ENCODE assay signal across 17 cellular contexts in the genomic region with DNA sequence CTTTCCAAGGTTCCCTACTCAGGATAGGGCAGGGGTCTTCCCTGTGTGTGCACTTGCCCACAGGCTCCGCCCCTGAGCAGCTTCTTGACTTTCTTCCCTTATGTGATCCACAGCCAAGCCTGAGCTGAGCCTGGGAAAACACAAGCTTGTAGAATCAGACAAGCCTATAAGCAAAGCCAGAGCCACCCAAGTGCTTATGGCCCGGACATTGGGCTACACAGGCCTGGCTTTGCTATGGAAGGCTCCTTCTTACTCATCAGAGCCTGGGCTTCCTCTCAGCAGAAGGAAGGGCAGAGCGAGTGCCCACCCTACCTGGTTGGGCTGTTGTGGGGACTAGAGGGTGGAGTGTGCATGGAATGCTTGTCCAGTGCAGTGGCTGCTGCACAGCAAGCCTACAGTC. TPM values are rescaled to one million over a fixed set of nuclear protein-coding genes. Genes with fewer than 3 reads are reported as not detected.
DNase-seq lines count a peak whose midpoint lies in the region; ATAC-seq and TF ChIP-seq lines count a peak whose summit lies in the region.
"Had no signal": no experiment of that assay in that cellular context is flagged by ENCODE, and none has a peak within 500 bp of the region (broad histone marks: within the 10 kb centered on the region; RNA-seq: fewer than 3 reads in every experiment).

No MANE protein-coding gene starts in this region.

- H3K4me1 Mint-ChIP-seq in activated naive CD8-positive, alpha-beta T cell treated with anti-CD3 and anti-CD28 coated beads, Interleukin-2, amount 10 ng/mL, durations not matched to agents 7 days and 5 days, result peaks cover 24% of the 10 kb centered on the region
- H3K4me1 Mint-ChIP-seq in activated naive CD8-positive, alpha-beta T cell treated with anti-CD3 and anti-CD28 coated beads for 36 hours, result peaks cover 25% of the 10 kb centered on the region
- H3K4me1 Mint-ChIP-seq in T-helper 17 cell, result peaks cover 17% of the 10 kb centered on the region
- peaks cover 47% of the 10 kb centered on the region for H3K4me1 Mint-ChIP-seq in stimulated activated naive CD8-positive, alpha-beta T cell treated with anti-CD3 and anti-CD28 coated beads, Interleukin-15, amount 100 ng/mL, for 72 hours

- no peaks in the 10 kb centered on the region for H3K27me3 ChIP-seq in lower lobe of right lung (ENCODE audit: low read depth)
- H3K27me3 ChIP-seq: BLaER1 treated with 17β-estradiol and CSF1 and Interleukin-3, amounts not matched to agents 10 nM and 100 nM; testis had no signal

- no peak for ATAC-seq in activated naive CD8-positive, alpha-beta T cell treated with anti-CD3 and anti-CD28 coated beads, Interleukin-2, amount 10 ng/mL, durations not matched to agents 7 days and 5 days (ENCODE audit: low read depth)
- ATAC-seq in T-helper 17 cell, result no peak
- ATAC-seq in lower lobe of right lung, result no peak
- ATAC-seq in stimulated activated naive CD8-positive, alpha-beta T cell treated with anti-CD3 and anti-CD28 coated beads, Interleukin-15, amount 100 ng/mL, for 72 hours, result no peak
- no peak for ATAC-seq in HG03175 (IDR thresholded peaks at IDR 0.05; ENCODE audit: unreplicated experiment)

- H3K4me1 ChIP-seq in lower lobe of right lung, result peaks cover 37% of the 10 kb centered on the region

- H3K9me3 ChIP-seq in T-helper 17 cell (ENCODE audit: control insufficient read depth, low read length, poor library complexity, severe bottlenecking) (no peaks in the 10 kb centered on the region), lower lobe of right lung (no peaks in the 10 kb centered on the region)
- H3K9me3 ChIP-seq: prostate gland, testis had no signal

- no peak overlapping the region for H3K27ac Mint-ChIP-seq in activated naive CD8-positive, alpha-beta T cell treated with anti-CD3 and anti-CD28 coated beads, Interleukin-2, amount 10 ng/mL, durations not matched to agents 7 days and 5 days
- H3K27ac Mint-ChIP-seq in activated naive CD8-positive, alpha-beta T cell treated with anti-CD3 and anti-CD28 coated beads for 36 hours, result no peak overlapping the region
- H3K27ac Mint-ChIP-seq in T-helper 17 cell, result peak overlapping the region; percentile 54
- peak overlapping the region in 1 of 2 donors; percentile 65 for H3K27ac Mint-ChIP-seq in stimulated activated naive CD8-positive, alpha-beta T cell treated with anti-CD3 and anti-CD28 coated beads, Interleukin-15, amount 100 ng/mL, for 72 hours

- no peak overlapping the region for H3K4me3 ChIP-seq in lower lobe of right lung
- H3K4me3 ChIP-seq: BLaER1 treated with 17β-estradiol and CSF1 and Interleukin-3, amounts not matched to agents 10 nM and 100 nM; prostate gland had no signal

- no peak for TF ChIP-seq CTCF in lower lobe of right lung (IDR thresholded peaks at IDR 0.05)

- no peak overlapping the region for H3K27ac ChIP-seq in lower lobe of right lung

- no peaks in the 10 kb centered on the region for H3K27me3 Mint-ChIP-seq in activated naive CD8-positive, alpha-beta T cell treated with anti-CD3 and anti-CD28 coated beads, Interleukin-2, amount 10 ng/mL, durations not matched to agents 7 days and 5 days
- no peaks in the 10 kb centered on the region for H3K27me3 Mint-ChIP-seq in activated naive CD8-positive, alpha-beta T cell treated with anti-CD3 and anti-CD28 coated beads for 36 hours
- no peaks in the 10 kb centered on the region for H3K27me3 Mint-ChIP-seq in T-helper 17 cell
- H3K27me3 Mint-ChIP-seq in stimulated activated naive CD8-positive, alpha-beta T cell treated with anti-CD3 and anti-CD28 coated beads, Interleukin-15, amount 100 ng/mL, for 72 hours, result no peaks in the 10 kb centered on the region

- no peak for DNase-seq in activated naive CD8-positive, alpha-beta T cell treated with anti-CD3 and anti-CD28 coated beads, Interleukin-2, amount 10 ng/mL, durations not matched to agents 7 days and 5 days
- DNase-seq in activated naive CD8-positive, alpha-beta T cell treated with anti-CD3 and anti-CD28 coated beads for 36 hours, result no peak
- DNase-seq in T-helper 17 cell, result no peak
- DNase-seq in lower lobe of right lung, result peak; percentile 44
- no peak for DNase-seq in stimulated activated naive CD8-positive, alpha-beta T cell treated with anti-CD3 and anti-CD28 coated beads, Interleukin-15, amount 100 ng/mL, for 72 hours
- no peak for DNase-seq in middle frontal gyrus (ENCODE audit: extremely low spot score, low spot score)
- DNase-seq in NCI-H2171 treated with DMSO at 0.1 percent for 48 hours (lab: John Stamatoyannopoulos, UW), result no peak
- DNase-seq: activated CD4-positive, alpha-beta T cell treated with anti-CD3 and anti-CD28 coated beads, Interleukin-2, amount 50 U/mL, for 4 hours; caudate nucleus; foreskin melanocyte; NCI-H1694 treated with DMSO at 0.1 percent for 48 hours; NCI-H526 treated with DMSO at 0.1 percent for 48 hours; T-helper 9 cell; testis had no signal

- peaks cover 4% of the 10 kb centered on the region for H3K36me3 Mint-ChIP-seq in activated naive CD8-positive, alpha-beta T cell treated with anti-CD3 and anti-CD28 coated beads, Interleukin-2, amount 10 ng/mL, durations not matched to agents 7 days and 5 days
- peaks cover 4% of the 10 kb centered on the region for H3K36me3 Mint-ChIP-seq in activated naive CD8-positive, alpha-beta T cell treated with anti-CD3 and anti-CD28 coated beads for 36 hours
- H3K36me3 Mint-ChIP-seq in T-helper 17 cell (ENCODE audit: low read depth), result peaks cover 3% of the 10 kb centered on the region

- POLR2A ChIA-PET in activated naive CD8-positive, alpha-beta T cell treated with anti-CD3 and anti-CD28 coated beads, Interleukin-2, amount 10 ng/mL, durations not matched to agents 7 days and 5 days (lab: Charles Lee), result interaction anchor here (1.3 to 1.5 kb wide), 3 partner anchors 10 to 206 kb away, joined by 3 to 6 read pairs (median 5); partner anchors contain the start of genes GRK4 and NOP14

- intact Hi-C loops in lower lobe of right lung (cut with DNase I), result no loop called here

- peak overlapping the region; percentile 40 for H3K4me3 Mint-ChIP-seq in activated naive CD8-positive, alpha-beta T cell treated with anti-CD3 and anti-CD28 coated beads, Interleukin-2, amount 10 ng/mL, durations not matched to agents 7 days and 5 days
- no peak overlapping the region for H3K4me3 Mint-ChIP-seq in activated naive CD8-positive, alpha-beta T cell treated with anti-CD3 and anti-CD28 coated beads for 36 hours
- peak overlapping the region; percentile 81 for H3K4me3 Mint-ChIP-seq in T-helper 17 cell
- H3K4me3 Mint-ChIP-seq in stimulated activated naive CD8-positive, alpha-beta T cell treated with anti-CD3 and anti-CD28 coated beads, Interleukin-15, amount 100 ng/mL, for 72 hours, result peak overlapping the region; percentile 10 to 77

- no peaks in the 10 kb centered on the region for H3K9me3 Mint-ChIP-seq in activated naive CD8-positive, alpha-beta T cell treated with anti-CD3 and anti-CD28 coated beads, Interleukin-2, amount 10 ng/mL, durations not matched to agents 7 days and 5 days
- H3K9me3 Mint-ChIP-seq in activated naive CD8-positive, alpha-beta T cell treated with anti-CD3 and anti-CD28 coated beads for 36 hours, result no peaks in the 10 kb centered on the region
- H3K9me3 Mint-ChIP-seq in stimulated activated naive CD8-positive, alpha-beta T cell treated with anti-CD3 and anti-CD28 coated beads, Interleukin-15, amount 100 ng/mL, for 72 hours, result no peaks in the 10 kb centered on the region

- peaks cover 4% of the 10 kb centered on the region for H3K36me3 ChIP-seq in lower lobe of right lung
- H3K36me3 ChIP-seq: prostate gland had no signal

RNA-seq across cellular contexts. Expression of gene TNIP2, which starts 1.3 kb away (rescaled TPM):
- 10 to 100 TPM; 47.0 to 50.0 TPM for total RNA-seq in activated naive CD8-positive, alpha-beta T cell treated with anti-CD3 and anti-CD28 coated beads, Interleukin-2, amount 10 ng/mL, durations not matched to agents 7 days and 5 days
- total RNA-seq in activated naive CD8-positive, alpha-beta T cell treated with anti-CD3 and anti-CD28 coated beads for 36 hours, result 10 to 100 TPM; 50.0 to 50.3 TPM
- 10 to 100 TPM; 66.0 to 72.5 TPM for total RNA-seq in T-helper 17 cell
- 36.7 TPM for total RNA-seq in lower lobe of right lung

RNA-seq across cellular contexts. Expression of gene SH3BP2, which starts 35.5 kb away (rescaled TPM):
- total RNA-seq in activated naive CD8-positive, alpha-beta T cell treated with anti-CD3 and anti-CD28 coated beads, Interleukin-2, amount 10 ng/mL, durations not matched to agents 7 days and 5 days, result 10 to 100 TPM; 82.6 to 83.7 TPM
- total RNA-seq in activated naive CD8-positive, alpha-beta T cell treated with anti-CD3 and anti-CD28 coated beads for 36 hours, result 10 to 100 TPM; 72.2 to 74.1 TPM
- total RNA-seq in T-helper 17 cell, result 10 to 100 TPM; 36.0 to 62.0 TPM
- 102 TPM for total RNA-seq in lower lobe of right lung
